In the genomic region with DNA sequence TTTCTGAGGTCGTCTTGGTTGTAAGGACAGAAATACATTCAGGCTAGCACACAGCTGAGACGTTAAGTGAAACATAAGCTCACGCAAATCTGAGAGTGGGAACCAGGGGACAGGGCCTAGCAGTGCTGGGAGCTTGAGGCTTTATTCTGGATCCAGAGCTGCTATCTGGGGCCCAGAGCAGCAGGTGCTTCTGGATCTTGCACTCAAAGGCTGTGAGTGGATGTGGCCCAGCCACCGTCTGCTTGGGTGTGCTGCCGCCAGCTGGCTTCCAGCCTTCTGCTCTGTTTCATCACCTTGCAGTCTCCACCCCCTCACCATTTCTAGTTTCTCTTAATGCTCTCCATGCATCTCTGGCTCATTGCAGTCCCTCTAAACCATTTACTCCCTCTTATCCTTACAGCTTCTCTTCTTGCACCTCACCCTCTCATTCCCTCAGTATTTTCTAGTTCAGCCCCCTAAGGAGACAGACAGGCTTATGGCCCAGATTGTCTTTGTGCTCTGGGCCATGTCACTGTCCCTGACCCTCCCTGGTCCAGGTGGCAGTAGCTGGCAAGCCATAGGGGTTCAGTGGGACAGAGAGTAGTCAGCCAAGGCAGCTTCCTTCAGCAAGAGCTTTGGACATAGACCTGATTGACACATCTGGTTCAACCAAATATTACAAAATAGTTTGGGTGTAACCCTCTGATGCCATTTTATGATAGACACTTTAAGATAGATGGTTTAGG, we compare ENCODE assay signal across 8 cellular contexts. TPM values are rescaled to one million over a fixed set of nuclear protein-coding genes. Genes with fewer than 3 reads are reported as not detected.
DNase-seq lines count a peak whose midpoint lies in the region; ATAC-seq, FAIRE-seq and TF ChIP-seq lines count a peak whose summit lies in the region.

No MANE protein-coding gene starts in this region.

- H3K4me3 ChIP-seq in H1 (ENCODE audit: extremely low read depth in 1 of 4, insufficient read depth in 2 of 4, low read depth in 3 of 4, low read length in 4 of 4): no peak overlapping the region
- H3K4me3 ChIP-seq in PC-3 (ENCODE audit: low read length): no peak overlapping the region

- H3K4ac ChIP-seq in H1 (replicated peaks; ENCODE audit: insufficient read length, low read depth, low read length): no peak overlapping the region

- no peak overlapping the region for H4K91ac ChIP-seq in H1 (replicated peaks; ENCODE audit: insufficient read length, low read length)

- H3K4me2 ChIP-seq in H1 (ENCODE audit: insufficient read depth in 1 of 2, low read depth in 2 of 2, low read length in 2 of 2) (no peak overlapping the region), PC-3 (ENCODE audit: low read length) (no peak overlapping the region)

- H2BK20ac ChIP-seq in H1 (ENCODE audit: low read length): no peak overlapping the region

- no peak overlapping the region for H3K56ac ChIP-seq in H1 (replicated peaks; ENCODE audit: insufficient read length, low read depth, low read length)

- H2BK12ac ChIP-seq in H1 (ENCODE audit: low read depth, low read length): no peak overlapping the region

- H4K8ac ChIP-seq in H1 (ENCODE audit: extremely low read depth, insufficient read depth, low read length): no peak overlapping the region

- TF ChIP-seq POLR2A in H1 (IDR thresholded peaks at IDR 0.05; ENCODE audit: control extremely low read depth in 1 of 2, low read depth in 2 of 2, low read length in 2 of 2): no peak

- in situ Hi-C loops in G401 (cut with HindIII; ENCODE audit: low sequenced_read_pairs): no loop called here

- H2AFZ ChIP-seq in H1 (ENCODE audit: low read length) (no peak overlapping the region), PC-3 (ENCODE audit: low read length) (no peak overlapping the region)

- H3K23ac ChIP-seq in H1 (ENCODE audit: insufficient read length): no peak overlapping the region

- no peak overlapping the region for H2BK120ac ChIP-seq in H1 (replicated peaks; ENCODE audit: low read depth, low read length)

- H2BK15ac ChIP-seq in H1 (ENCODE audit: low read length): no peak overlapping the region

- WGBS in H1 (ENCODE audit: extremely low coverage in 1 of 2, insufficient coverage in 1 of 2, insufficient read length in 1 of 2, insufficient replicate concordance in 2 of 2, low coverage in 1 of 2, low lambda C conversion rate in 2 of 2, missing lambda C conversion rate in 1 of 2), 2 experiments: 87% methylated on average over 5 of the region's 5 CpGs; no CpG with 5 or more reads in 1 of the 2 experiments

- ATAC-seq in PC-3 (no peak), HG02852 (IDR thresholded peaks at IDR 0.05; ENCODE audit: unreplicated experiment) (no peak)

- H3K9me3 ChIP-seq in H1 (ENCODE audit: insufficient read depth in 2 of 2, low read depth in 1 of 2, low read length in 1 of 2) (no peaks in the 10 kb centered on the region), PC-3 (ENCODE audit: low read length) (no peaks in the 10 kb centered on the region)

- TF ChIP-seq CTCF in H1 (IDR thresholded peaks at IDR 0.05; ENCODE audit: control extremely low read depth in 1 of 3, insufficient read depth in 1 of 3, low read depth in 1 of 3, low read length in 3 of 3) (no peak), PC-3 (conservative IDR thresholded peaks at IDR 0.05; ENCODE audit: low read depth, low read length) (no peak)

- CTCF ChIA-PET in H1 (lab: Charles Lee; ENCODE audit: partially characterized antibody): interaction anchor here (0.7 to 1.3 kb wide), 5 partner anchors 11 to 146 kb away, joined by 3 to 5 read pairs (median 3); no protein-coding TSS in a partner anchor
- CTCF ChIA-PET in PC-3 (lab: Charles Lee): no interaction called here

- no peak overlapping the region for H3K14ac ChIP-seq in H1 (ENCODE audit: insufficient read length)

- H3K9me2 ChIP-seq in PC-3 (replicated peaks; ENCODE audit: low read length): no peaks in the 10 kb centered on the region

- H3K36me3 ChIP-seq in H1 (ENCODE audit: control insufficient read depth in 2 of 4, insufficient read depth in 4 of 4, low read length in 3 of 4) (no peaks in the 10 kb centered on the region), PC-3 (ENCODE audit: low read depth, low read length) (no peaks in the 10 kb centered on the region)

- no peaks in the 10 kb centered on the region for H3K79me1 ChIP-seq in H1 (ENCODE audit: low read depth, low read length)

- TF ChIP-seq EP300 in H1 (IDR thresholded peaks at IDR 0.05; ENCODE audit: borderline replicate concordance in 1 of 2, low read depth in 2 of 2, low read length in 2 of 2): no peak

- H3K18ac ChIP-seq in H1 (ENCODE audit: extremely low read depth, low read length): no peak overlapping the region

- BruUV-seq in PC-3 (replicated peaks; lab: Mats Ljungman, UMichigan): no TSS peak

- no peaks in the 10 kb centered on the region for H3K79me2 ChIP-seq in H1 (ENCODE audit: control insufficient read depth in 1 of 2, insufficient read depth in 2 of 2, low read length in 2 of 2)
- no peaks in the 10 kb centered on the region for H3K79me2 ChIP-seq in PC-3 (ENCODE audit: low read length)

- H3K9ac ChIP-seq in H1 (replicated peaks in 1 of 4; ENCODE audit: extremely low read depth in 1 of 4, low read depth in 3 of 4, low read length in 3 of 4) (no peak overlapping the region; a peak in 1 of 7 replicates), PC-3 (ENCODE audit: low read length) (no peak overlapping the region)

- H2BK5ac ChIP-seq in H1 (ENCODE audit: low read depth, low read length): no peak overlapping the region

- H4K5ac ChIP-seq in H1 (ENCODE audit: insufficient read length, low read depth, low read length): no peak overlapping the region

- no peaks in the 10 kb centered on the region for H4K20me1 ChIP-seq in H1 (replicated peaks in 1 of 2; ENCODE audit: control insufficient read depth in 1 of 2, insufficient read depth in 2 of 2, low read length in 2 of 2)
- no peaks in the 10 kb centered on the region for H4K20me1 ChIP-seq in PC-3 (ENCODE audit: low read length)

- FAIRE-seq in H1 (lab: Jason Lieb, UNC): no peak

- 0 out of 2 replicates have a peak, but pooled peaks cover 1% of the 10 kb centered on the region for H3K23me2 ChIP-seq in H1 (ENCODE audit: low read depth, low read length)

- peak; percentile 15 to 36; a peak in 2 of 4 replicates for TF ChIP-seq RAD21 in H1 (IDR thresholded peaks at IDR 0.05 in 1 of 2, conservative IDR thresholded peaks at IDR 0.05 in 1 of 2; ENCODE audit: low read depth in 2 of 2, low read length in 2 of 2)

- H3K4me1 ChIP-seq in H1 (replicated peaks in 1 of 4; ENCODE audit: control insufficient read depth in 3 of 4, insufficient read depth in 4 of 4, low read length in 3 of 4) (0 out of 7 replicates have a peak, but pooled peaks cover 0 to 2% (median 0%) of the 10 kb centered on the region in 4 experiments), PC-3 (ENCODE audit: insufficient read depth, low read length) (no peaks in the 10 kb centered on the region)

- H3K27me3 ChIP-seq in H1 (replicated peaks in 1 of 4; ENCODE audit: control insufficient read depth in 3 of 4, extremely low read depth in 1 of 4, insufficient read depth in 3 of 4, low read length in 3 of 4) (no peaks in the 10 kb centered on the region), PC-3 (ENCODE audit: low read length) (peaks cover 5% of the 10 kb centered on the region; the same call in 1 of the 2 replicates)

- no peak overlapping the region for H2AK5ac ChIP-seq in H1 (ENCODE audit: low read depth, low read length)

- H3K27ac ChIP-seq in H1 (ENCODE audit: low read depth, low read length) (no peak overlapping the region), PC-3 (ENCODE audit: low read length) (no peak overlapping the region)

- POLR2A ChIA-PET in H1 (lab: Charles Lee; ENCODE audit: partially characterized antibody) (no interaction called here), PC-3 (lab: Charles Lee; ENCODE audit: unreplicated experiment) (no interaction called here)

- H3F3A ChIP-seq in PC-3 (ENCODE audit: low read length, unreplicated experiment): no peaks in the 10 kb centered on the region

- peak; percentile 91 for DNase-seq in G401 (ENCODE audit: low spot score)
- peak; percentile 83 to 97 for DNase-seq in NCI-H446 (lab: John Stamatoyannopoulos, UW)
- DNase-seq in H1 (ENCODE audit: low read depth in 1 of 2, low spot score in 2 of 2): no peak
- DNase-seq in posterior cingulate gyrus: peak in 9 of 10 donors; percentile 24 to 95 (median 61)
- DNase-seq in PC-3: no peak
- no peak for DNase-seq in T-helper 1 cell
- DNase-seq in SKM-1 treated with dmso at 0.1 percent for 144 hours (lab: John Stamatoyannopoulos, UW; ENCODE audit: unreplicated experiment): no peak

- intact Hi-C loops in posterior cingulate gyrus (cut with DNase I): loop anchor here (5.0 kb wide), 1 partner anchor 38 kb away; no protein-coding TSS in a partner anchor
- intact Hi-C loops in PC-3 (cut with micrococcal nuclease): no loop called here

TF ChIP-seq in H1, 55 proteins besides CTCF, POLR2A, EP300 and RAD21 (continues in another document):
- TF ChIP-seq MAFK (IDR thresholded peaks at IDR 0.05; ENCODE audit: low read depth, low read length): no peak
- TF ChIP-seq CREB1 (IDR thresholded peaks at IDR 0.05): no peak

RNA-seq across cellular contexts. Expression of gene NCAM1, which starts 53.7 kb away (rescaled TPM):
- not detected in 2 replicates for total RNA-seq in G401 (2014; rRNA removed; shearing (Covaris generic))
- total RNA-seq in H1 (2021; fragmentation: NEBNext Ultra II Directional; extraction: Animal tissue kit (Norgen Biotek cat#: 25700)): 4.3 and 5.0 TPM in 2 replicates
- polyA plus RNA-seq in H1 (2011; rRNA removed): 2.9 and 3.1 TPM in 2 replicates
- 4.2 TPM for polyA plus RNA-seq in H1 (2011; cell fraction: cytosol; rRNA removed)
- polyA plus RNA-seq in H1 (2011; cell fraction: nucleus; rRNA removed): 11.5 TPM
- polyA plus RNA-seq in H1 (2012, experiment 1 of 2): 3.6 to 5.3 TPM (median 4.3 TPM) in 4 replicates
- 0.49 TPM for polyA plus RNA-seq in H1 (2012, experiment 2 of 2)
- polyA plus RNA-seq in H1 (2013, experiment 1 of 2): 6.8 TPM
- polyA plus RNA-seq in H1 (2013, experiment 2 of 2): 5.1 TPM
- polyA minus RNA-seq in H1 (2011; rRNA and poly(A)+ RNA removed): 9.8 and 10.0 TPM in 2 replicates
- 5.5 TPM for polyA minus RNA-seq in H1 (2011; cell fraction: cytosol; rRNA and poly(A)+ RNA removed)
- 9.8 TPM for polyA minus RNA-seq in H1 (2011; cell fraction: nucleus; rRNA and poly(A)+ RNA removed)
- not detected in 2 replicates for total RNA-seq in PC-3 (2014; rRNA removed)

Comparison
In these comparisons a context has a peak if more than half of its experiments do, and no peak if none do; other contexts are left out.
1. DNase-seq: peak in G401 (single experiment), NCI-H446 (2 of 2) and posterior cingulate gyrus (9 of 10); none in H1 (0 of 2), PC-3 (single experiment), T-helper 1 cell (0 of 5) and SKM-1 treated with dmso at 0.1 percent for 144 hours (single experiment).